9 cellular contexts compared by ENCODE assay signal in the genomic region with DNA sequence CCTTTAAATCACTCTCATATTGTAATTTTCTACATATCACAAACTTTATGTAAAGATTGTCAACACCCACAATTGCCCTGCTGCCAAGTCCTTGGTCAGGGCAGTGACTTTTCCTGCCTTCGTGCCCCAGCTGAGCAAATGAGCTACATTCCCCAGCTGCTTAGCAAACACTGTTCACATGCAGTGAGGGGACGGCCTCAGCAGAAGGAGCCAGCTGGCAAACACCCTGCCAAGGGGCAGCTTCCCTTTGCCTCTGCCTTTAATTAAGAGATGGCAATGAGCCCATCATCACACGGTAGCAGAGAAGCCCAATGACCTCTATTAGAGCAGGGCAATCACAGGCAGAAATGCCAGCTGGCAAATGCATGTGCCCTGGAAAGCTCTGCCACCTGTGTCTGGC.
DNase-seq lines count a peak whose midpoint lies in the region; ATAC-seq lines count a peak whose summit lies in the region.
"Had no signal": no experiment of that assay in that cellular context is flagged by ENCODE, and none has a peak within 500 bp of the region (broad histone marks: within the 10 kb centered on the region; RNA-seq: fewer than 3 reads in every experiment).

No MANE protein-coding gene starts in this region.

- DNase-seq in H4 (ENCODE audit: low spot score) (peak; percentile 40), NCI-H2196 (lab: John Stamatoyannopoulos, UW; ENCODE audit: unreplicated experiment) (peak; percentile 75), dermis blood vessel endothelial cell (peak; percentile 2)
- no peak for DNase-seq in stimulated activated CD4-positive, alpha-beta T cell treated with anti-CD3 and anti-CD28 coated beads, Interleukin-4, amount 100 ng/mL, for 1 hour
- no peak for DNase-seq in activated naive CD4-positive, alpha-beta T cell (lab: John Stamatoyannopoulos, UW)
- DNase-seq: stimulated activated naive CD8-positive, alpha-beta T cell treated with anti-CD3 and anti-CD28 coated beads, Interleukin-15, amount 100 ng/mL, for 72 hours had no signal

- H2AFZ ChIP-seq in neuron (ENCODE audit: low read depth, low read length): peak overlapping the region; percentile 10

- H3K4me3 ChIP-seq in neuron (ENCODE audit: low read length): no peak overlapping the region

- no peaks in the 10 kb centered on the region for H3K9me3 ChIP-seq in neuron (ENCODE audit: low read length)

- H3K27me3 ChIP-seq in neuron (ENCODE audit: insufficient read depth, low read length): no peaks in the 10 kb centered on the region

- ATAC-seq in GM18873 (IDR thresholded peaks at IDR 0.05; ENCODE audit: low FRiP score, unreplicated experiment) (no peak), GM18861 (IDR thresholded peaks at IDR 0.05; ENCODE audit: unreplicated experiment) (no peak)
- ATAC-seq: stimulated activated naive CD8-positive, alpha-beta T cell treated with anti-CD3 and anti-CD28 coated beads, Interleukin-15, amount 100 ng/mL, for 72 hours had no signal

- H3K4me1 ChIP-seq in neuron (ENCODE audit: insufficient read depth, low read length): no peaks in the 10 kb centered on the region

- H3K36me3 ChIP-seq in neuron (ENCODE audit: insufficient read depth, low read length): no peaks in the 10 kb centered on the region

Comparison
In these comparisons a context has a peak if more than half of its experiments do, and no peak if none do; other contexts are left out.
1. DNase-seq: peak in H4 (single experiment), NCI-H2196 (single experiment) and dermis blood vessel endothelial cell (single experiment); none in stimulated activated CD4-positive, alpha-beta T cell treated with anti-CD3 and anti-CD28 coated beads, Interleukin-4, amount 100 ng/mL, for 1 hour (single experiment) and activated naive CD4-positive, alpha-beta T cell (0 of 4).